8 cellular contexts compared by ENCODE assay signal in the genomic region with DNA sequence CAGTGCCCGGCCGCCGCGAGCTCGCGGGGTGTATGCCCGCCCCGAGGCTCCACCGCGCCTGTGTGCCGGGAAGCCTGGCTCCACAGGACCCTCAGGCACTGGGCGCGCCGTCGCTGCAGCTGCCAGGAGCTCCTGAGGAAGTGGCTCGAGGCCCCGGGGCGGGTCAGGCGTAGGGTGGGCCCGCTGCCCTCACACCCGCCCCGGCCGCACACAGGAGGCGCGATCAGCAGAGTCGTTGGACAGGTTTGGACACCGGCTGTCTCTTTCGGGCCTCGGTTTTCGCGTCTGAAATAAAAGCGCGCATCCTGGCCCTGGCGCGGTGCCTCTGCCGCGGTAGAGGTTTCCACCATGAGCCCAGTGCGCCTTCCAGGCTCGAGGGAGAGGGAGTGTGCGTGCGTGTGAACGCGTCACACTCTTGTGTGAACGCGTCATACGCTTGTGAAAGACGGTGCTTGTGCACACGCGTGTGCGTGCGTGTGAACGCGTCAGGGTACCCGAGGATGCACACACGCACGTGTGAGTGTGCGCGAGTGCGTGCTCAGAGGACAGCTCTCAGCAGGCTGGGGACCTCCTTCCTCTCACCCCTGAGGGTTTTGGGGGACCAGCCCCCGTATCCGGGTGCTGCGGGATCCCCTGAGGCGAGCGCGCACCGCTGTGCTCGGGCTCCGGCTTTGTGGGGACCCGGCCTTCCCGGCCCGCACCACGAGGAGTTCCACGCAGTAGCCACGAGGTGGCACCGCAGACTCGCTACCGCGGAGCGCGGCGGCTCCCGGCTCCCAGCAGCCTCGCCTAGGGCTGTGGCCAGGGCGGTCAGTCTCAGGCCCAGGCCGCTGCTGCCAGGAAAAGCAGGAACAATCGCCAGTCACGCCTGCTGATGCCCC.
A peak's percentile ranks its signal among the peaks of the same experiment; 100 is the strongest.
DNase-seq lines count a peak whose midpoint lies in the region; ATAC-seq and TF ChIP-seq lines count a peak whose summit lies in the region.

No MANE protein-coding gene starts in this region.

- H3K27ac ChIP-seq in naive thymus-derived CD4-positive, alpha-beta T cell (ENCODE audit: low read depth, low read length): no peak overlapping the region
- H3K27ac ChIP-seq in stomach smooth muscle (ENCODE audit: low read length): no peak overlapping the region

- DNase-seq in EL (peak; percentile 74), HEK293T (ENCODE audit: extremely low spot score) (peak; percentile 81), NCI-H69 (lab: John Stamatoyannopoulos, UW) (peak; percentile 61), activated T-cell treated with anti-CD3 and anti-CD28 coated beads for 4 hours (peak; percentile 17), fibroblast of mammary gland (ENCODE audit: low read depth) (peak; percentile 65)
- DNase-seq in naive thymus-derived CD4-positive, alpha-beta T cell: peak; percentile 26 to 56 (median 36)

- POLR2A ChIA-PET in HEK293T (lab: Yijun Ruan, JAX): no interaction called here
- POLR2A ChIA-PET in naive thymus-derived CD4-positive, alpha-beta T cell (lab: Charles Lee): no interaction called here

- H3K4me1 Mint-ChIP-seq in naive thymus-derived CD4-positive, alpha-beta T cell: peaks cover 0 to 11% (median 7%) of the 10 kb centered on the region in 7 donors

- H3K4me3 ChIP-seq in fibroblast of mammary gland (ENCODE audit: control insufficient read depth, low read depth, low read length): no peak overlapping the region
- no peak overlapping the region for H3K4me3 ChIP-seq in naive thymus-derived CD4-positive, alpha-beta T cell (ENCODE audit: low read length)
- peak overlapping the region; percentile 35 to 63 for H3K4me3 ChIP-seq in stomach smooth muscle (ENCODE audit: low read length in 2 of 2)

- no peaks in the 10 kb centered on the region for H3K4me1 ChIP-seq in naive thymus-derived CD4-positive, alpha-beta T cell (ENCODE audit: control insufficient read depth in 2 of 2, insufficient read depth in 2 of 2, low read length in 2 of 2)
- H3K4me1 ChIP-seq in stomach smooth muscle (ENCODE audit: control insufficient read depth, insufficient read depth, low read length): peaks cover 9% of the 10 kb centered on the region

- H3K27me3 Mint-ChIP-seq in naive thymus-derived CD4-positive, alpha-beta T cell: peaks cover 27 to 45% (median 43%) of the 10 kb centered on the region in 5 donors

- no peaks in the 10 kb centered on the region for H3K27me3 ChIP-seq in naive thymus-derived CD4-positive, alpha-beta T cell (ENCODE audit: control insufficient read depth in 2 of 2, insufficient read depth in 2 of 2, low read length in 2 of 2)
- H3K27me3 ChIP-seq in stomach smooth muscle (ENCODE audit: control insufficient read depth in 1 of 2, insufficient read depth in 2 of 2, low read length in 2 of 2): peaks cover 12 to 21% of the 10 kb centered on the region in 2 donors

- peak overlapping the region in 5 of 10 donors; percentile 45 to 64 (median 51) for H3K4me3 Mint-ChIP-seq in naive thymus-derived CD4-positive, alpha-beta T cell

- peak; percentile 43 for TF ChIP-seq CTCF in fibroblast of mammary gland (conservative IDR thresholded peaks at IDR 0.05; ENCODE audit: control insufficient read depth, insufficient read depth, low read depth, low read length)

- H3K27ac Mint-ChIP-seq in naive thymus-derived CD4-positive, alpha-beta T cell: no peak overlapping the region

- H3K36me3 ChIP-seq in naive thymus-derived CD4-positive, alpha-beta T cell (ENCODE audit: control insufficient read depth in 2 of 3, insufficient read depth in 3 of 3, low read length in 3 of 3): no peaks in the 10 kb centered on the region
- H3K36me3 ChIP-seq in stomach smooth muscle (ENCODE audit: control insufficient read depth in 2 of 2, insufficient read depth in 2 of 2, low read length in 2 of 2): no peaks in the 10 kb centered on the region

- H3K36me3 Mint-ChIP-seq in naive thymus-derived CD4-positive, alpha-beta T cell: no peaks in the 10 kb centered on the region

- CTCF ChIA-PET in HEK293T (lab: Yijun Ruan, JAX): interaction anchor here (0.8 to 2.8 kb wide), 2 partner anchors 213 to 221 kb away, joined by 3 to 10 read pairs; no protein-coding TSS in a partner anchor
- CTCF ChIA-PET in naive thymus-derived CD4-positive, alpha-beta T cell (lab: Charles Lee): no interaction called here

- intact Hi-C loops in naive thymus-derived CD4-positive, alpha-beta T cell (cut with micrococcal nuclease): loop anchor here (1.0 to 10.0 kb wide), 5 partner anchors 66 to 482 kb away; no protein-coding TSS in a partner anchor

- ATAC-seq in naive thymus-derived CD4-positive, alpha-beta T cell: peak; percentile 82
- ATAC-seq in GM18861 (IDR thresholded peaks at IDR 0.05; ENCODE audit: unreplicated experiment): no peak

- no peaks in the 10 kb centered on the region for H3K9me3 ChIP-seq in naive thymus-derived CD4-positive, alpha-beta T cell (ENCODE audit: control insufficient read depth in 2 of 3, low read length in 3 of 3)
- no peaks in the 10 kb centered on the region for H3K9me3 ChIP-seq in stomach smooth muscle (ENCODE audit: control insufficient read depth in 2 of 2, low read length in 2 of 2)

- no peak overlapping the region for H3K9ac ChIP-seq in stomach smooth muscle (ENCODE audit: low read length in 2 of 2)

- H3K9me3 Mint-ChIP-seq in naive thymus-derived CD4-positive, alpha-beta T cell: peaks cover 0 to 1% (median 0%) of the 10 kb centered on the region in 11 donors

TF ChIP-seq in HEK293T, 16 proteins besides CTCF, POLR2A, EP300 and RAD21:
- TF ChIP-seq ARNT (IDR thresholded peaks at IDR 0.05): no peak
- TF ChIP-seq SP1 (IDR thresholded peaks at IDR 0.05): no peak
- TF ChIP-seq, protein P1, sequence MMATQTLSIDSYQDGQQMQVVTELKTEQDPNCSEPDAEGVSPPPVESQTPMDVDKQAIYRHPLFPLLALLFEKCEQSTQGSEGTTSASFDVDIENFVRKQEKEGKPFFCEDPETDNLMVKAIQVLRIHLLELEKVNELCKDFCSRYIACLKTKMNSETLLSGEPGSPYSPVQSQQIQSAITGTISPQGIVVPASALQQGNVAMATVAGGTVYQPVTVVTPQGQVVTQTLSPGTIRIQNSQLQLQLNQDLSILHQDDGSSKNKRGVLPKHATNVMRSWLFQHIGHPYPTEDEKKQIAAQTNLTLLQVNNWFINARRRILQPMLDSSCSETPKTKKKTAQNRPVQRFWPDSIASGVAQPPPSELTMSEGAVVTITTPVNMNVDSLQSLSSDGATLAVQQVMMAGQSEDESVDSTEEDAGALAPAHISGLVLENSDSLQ (IDR thresholded peaks at IDR 0.05): no peak
- no peak for TF ChIP-seq FOXK2 (IDR thresholded peaks at IDR 0.05)
- TF ChIP-seq HDGF (IDR thresholded peaks at IDR 0.05; ENCODE audit: borderline replicate concordance): no peak
- no peak for TF ChIP-seq NFRKB (IDR thresholded peaks at IDR 0.05)
- TF ChIP-seq BHLHE40 (IDR thresholded peaks at IDR 0.05; ENCODE audit: borderline replicate concordance): no peak
- TF ChIP-seq CTBP1 (IDR thresholded peaks at IDR 0.05; ENCODE audit: borderline replicate concordance): no peak
- TF ChIP-seq SUZ12 (IDR thresholded peaks at IDR 0.05): no peak
- TF ChIP-seq ZNF384 (IDR thresholded peaks at IDR 0.05): no peak
- TF ChIP-seq LEF1 (IDR thresholded peaks at IDR 0.05; ENCODE audit: borderline replicate concordance): no peak

Comparison
In these comparisons a context has a peak if more than half of its experiments do, and no peak if none do; other contexts are left out.
1. DNase-seq: peak in every context shown above with its lines; median percentile 81 in HEK293T; 74 in EL; 65 in fibroblast of mammary gland; 61 in NCI-H69; 36 in naive thymus-derived CD4-positive, alpha-beta T cell; 17 in activated T-cell treated with anti-CD3 and anti-CD28 coated beads for 4 hours.
2. H3K4me3 ChIP-seq: peak in stomach smooth muscle (2 of 2); none in fibroblast of mammary gland (single experiment) and naive thymus-derived CD4-positive, alpha-beta T cell (single experiment).